In genomic region chr4:119518230-119518892, GRCh38 we compare ENCODE assay signal across 1 cellular context.
TF ChIP-seq lines count a peak whose summit lies in the region.

No MANE protein-coding gene starts in this region.

TF ChIP-seq in SK-N-SH, 30 proteins besides CTCF, POLR2A, EP300 and RAD21 (continued from another document):
- TF ChIP-seq, protein P1, sequence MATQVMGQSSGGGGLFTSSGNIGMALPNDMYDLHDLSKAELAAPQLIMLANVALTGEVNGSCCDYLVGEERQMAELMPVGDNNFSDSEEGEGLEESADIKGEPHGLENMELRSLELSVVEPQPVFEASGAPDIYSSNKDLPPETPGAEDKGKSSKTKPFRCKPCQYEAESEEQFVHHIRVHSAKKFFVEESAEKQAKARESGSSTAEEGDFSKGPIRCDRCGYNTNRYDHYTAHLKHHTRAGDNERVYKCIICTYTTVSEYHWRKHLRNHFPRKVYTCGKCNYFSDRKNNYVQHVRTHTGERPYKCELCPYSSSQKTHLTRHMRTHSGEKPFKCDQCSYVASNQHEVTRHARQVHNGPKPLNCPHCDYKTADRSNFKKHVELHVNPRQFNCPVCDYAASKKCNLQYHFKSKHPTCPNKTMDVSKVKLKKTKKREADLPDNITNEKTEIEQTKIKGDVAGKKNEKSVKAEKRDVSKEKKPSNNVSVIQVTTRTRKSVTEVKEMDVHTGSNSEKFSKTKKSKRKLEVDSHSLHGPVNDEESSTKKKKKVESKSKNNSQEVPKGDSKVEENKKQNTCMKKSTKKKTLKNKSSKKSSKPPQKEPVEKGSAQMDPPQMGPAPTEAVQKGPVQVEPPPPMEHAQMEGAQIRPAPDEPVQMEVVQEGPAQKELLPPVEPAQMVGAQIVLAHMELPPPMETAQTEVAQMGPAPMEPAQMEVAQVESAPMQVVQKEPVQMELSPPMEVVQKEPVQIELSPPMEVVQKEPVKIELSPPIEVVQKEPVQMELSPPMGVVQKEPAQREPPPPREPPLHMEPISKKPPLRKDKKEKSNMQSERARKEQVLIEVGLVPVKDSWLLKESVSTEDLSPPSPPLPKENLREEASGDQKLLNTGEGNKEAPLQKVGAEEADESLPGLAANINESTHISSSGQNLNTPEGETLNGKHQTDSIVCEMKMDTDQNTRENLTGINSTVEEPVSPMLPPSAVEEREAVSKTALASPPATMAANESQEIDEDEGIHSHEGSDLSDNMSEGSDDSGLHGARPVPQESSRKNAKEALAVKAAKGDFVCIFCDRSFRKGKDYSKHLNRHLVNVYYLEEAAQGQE (IDR thresholded peaks at IDR 0.05; ENCODE audit: low read depth, low read length) = no peak
- no peak for TF ChIP-seq MXI1 (IDR thresholded peaks at IDR 0.05; ENCODE audit: low read depth, low read length)
- 0 out of 2 replicates have a peak, but pooled peaks have one; percentile 3 for TF ChIP-seq ZBTB33 (IDR thresholded peaks at IDR 0.05; ENCODE audit: borderline replicate concordance, low read depth)
- TF ChIP-seq PBX3 (IDR thresholded peaks at IDR 0.05) = peak; percentile 79
- TF ChIP-seq FOXJ3 (CRISPR knock-in tag; IDR thresholded peaks at IDR 0.05) = no peak
- TF ChIP-seq, protein P2, sequence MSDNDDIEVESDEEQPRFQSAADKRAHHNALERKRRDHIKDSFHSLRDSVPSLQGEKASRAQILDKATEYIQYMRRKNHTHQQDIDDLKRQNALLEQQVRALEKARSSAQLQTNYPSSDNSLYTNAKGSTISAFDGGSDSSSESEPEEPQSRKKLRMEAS (IDR thresholded peaks at IDR 0.05; ENCODE audit: low read depth) = no peak
- no peak for TF ChIP-seq ELF1 (IDR thresholded peaks at IDR 0.05)
- no peak for TF ChIP-seq GABPA (IDR thresholded peaks at IDR 0.05; ENCODE audit: low read depth)
- no peak for TF ChIP-seq RCOR1 (IDR thresholded peaks at IDR 0.05; ENCODE audit: low read length)
- no peak for TF ChIP-seq EZH2phosphoT487 (IDR thresholded peaks at IDR 0.05; ENCODE audit: borderline replicate concordance, low read depth)
- no peak; the same call in 1 of the 2 replicates for TF ChIP-seq TEAD4 (IDR thresholded peaks at IDR 0.05; ENCODE audit: borderline replicate concordance, insufficient read depth)
- no peak for TF ChIP-seq MEF2A (IDR thresholded peaks at IDR 0.05; ENCODE audit: borderline replicate concordance, low read depth)
- TF ChIP-seq TCF12 (IDR thresholded peaks at IDR 0.05) = peak; percentile 62; the same call in 1 of the 2 replicates
TF ChIP-seq in SK-N-SH: peak in this region for 3.
